ENCODE assay signal across 15 cellular contexts in the genomic region with DNA sequence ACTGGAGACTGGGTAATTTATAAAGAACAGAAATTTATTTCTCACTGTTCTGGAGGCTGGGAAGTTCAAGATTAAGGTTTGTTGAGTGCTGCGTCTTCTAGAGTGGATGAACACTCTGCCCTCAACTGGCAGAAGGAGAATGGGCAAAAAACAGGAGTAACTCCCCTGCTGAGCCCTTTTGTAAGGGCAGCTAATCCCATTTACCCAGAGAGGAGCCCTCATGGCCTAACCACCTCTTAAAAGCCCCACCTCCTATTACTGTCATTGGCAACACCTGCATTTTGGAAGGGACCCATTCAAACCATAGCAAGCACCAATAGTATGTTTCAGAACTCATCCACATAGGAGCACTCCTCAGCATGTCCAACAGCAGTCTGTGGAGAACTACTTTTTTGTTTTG. TPM values are rescaled to one million over a fixed set of nuclear protein-coding genes. Genes with fewer than 3 reads are reported as not detected.
DNase-seq lines count a peak whose midpoint lies in the region; ATAC-seq and TF ChIP-seq lines count a peak whose summit lies in the region.
"Had no signal": no experiment of that assay in that cellular context is flagged by ENCODE, and none has a peak within 500 bp of the region (broad histone marks: within the 10 kb centered on the region; RNA-seq: fewer than 3 reads in every experiment).

No MANE protein-coding gene starts in this region.

- peaks cover 29% of the 10 kb centered on the region for H3K4me1 Mint-ChIP-seq in activated CD4-positive, alpha-beta T cell treated with anti-CD3 and anti-CD28 coated beads, Interleukin-2, amount 10 ng/mL, durations not matched to agents 24 days and 14 days
- H3K4me1 Mint-ChIP-seq in stimulated activated effector memory CD8-positive, alpha-beta T cell treated with anti-CD3 and anti-CD28 coated beads, Interleukin-12 subunit alpha, Interleukin-12 subunit beta, amount 100 ng/mL, for 72 hours = peaks cover 24% of the 10 kb centered on the region

- ATAC-seq in left lung (no peak), GM18868 (IDR thresholded peaks at IDR 0.05; ENCODE audit: unreplicated experiment) (no peak), GM18502 (IDR thresholded peaks at IDR 0.05; ENCODE audit: poor library complexity, unreplicated experiment) (no peak)
- no peak for ATAC-seq in stimulated activated effector memory CD8-positive, alpha-beta T cell treated with anti-CD3 and anti-CD28 coated beads, Interleukin-12 subunit alpha, Interleukin-12 subunit beta, amount 100 ng/mL, for 72 hours
- ATAC-seq: foreskin keratinocyte, psoas muscle had no signal

- DNase-seq in activated CD4-positive, alpha-beta T cell treated with anti-CD3 and anti-CD28 coated beads, Interleukin-2, amount 10 ng/mL, durations not matched to agents 24 days and 14 days = no peak
- DNase-seq in activated CD4-positive, alpha-beta T cell treated with anti-CD3 and anti-CD28 coated beads, Interleukin-2, amount 50 U/mL, for 4 hours = no peak
- DNase-seq in NT2/D1 (ENCODE audit: low read depth, low spot score) = peak; percentile 32
- no peak for DNase-seq in left lung
- no peak for DNase-seq in stimulated activated effector memory CD8-positive, alpha-beta T cell treated with anti-CD3 and anti-CD28 coated beads, Interleukin-12 subunit alpha, Interleukin-12 subunit beta, amount 100 ng/mL, for 72 hours (ENCODE audit: low spot score in 2 of 2)
- no peak for DNase-seq in NCI-H187 (lab: John Stamatoyannopoulos, UW)
- DNase-seq: activated naive CD8-positive, alpha-beta T cell treated with anti-CD3 and anti-CD28 coated beads, Interleukin-2, amount 10 ng/mL, durations not matched to agents 7 days and 5 days; foreskin keratinocyte; GDM1; HFFc6; NCI-H1092 treated with DMSO at 0.1 percent for 48 hours; psoas muscle had no signal

- H3K4me1 ChIP-seq in NT2/D1 (ENCODE audit: insufficient read depth, insufficient read length) = no peaks in the 10 kb centered on the region
- H3K4me1 ChIP-seq in left lung = peaks cover 10 to 29% of the 10 kb centered on the region in 2 donors
- H3K4me1 ChIP-seq: foreskin keratinocyte, psoas muscle had no signal

- H3K4me3 ChIP-seq in NT2/D1 (ENCODE audit: insufficient read length, low read depth) = no peak overlapping the region
- no peak overlapping the region for H3K4me3 ChIP-seq in left lung
- H3K4me3 ChIP-seq: psoas muscle had no signal

- no peaks in the 10 kb centered on the region for H3K27me3 Mint-ChIP-seq in activated CD4-positive, alpha-beta T cell treated with anti-CD3 and anti-CD28 coated beads, Interleukin-2, amount 10 ng/mL, durations not matched to agents 24 days and 14 days
- H3K27me3 Mint-ChIP-seq: activated naive CD8-positive, alpha-beta T cell treated with anti-CD3 and anti-CD28 coated beads, Interleukin-2, amount 10 ng/mL, durations not matched to agents 7 days and 5 days had no signal

- no peaks in the 10 kb centered on the region for H3K27me3 ChIP-seq in NT2/D1 (ENCODE audit: insufficient read depth, insufficient read length)
- H3K27me3 ChIP-seq in left lung = no peaks in the 10 kb centered on the region
- H3K27me3 ChIP-seq: foreskin keratinocyte had no signal

- H3K9ac ChIP-seq in NT2/D1 (ENCODE audit: insufficient read length, low read depth) = no peak overlapping the region

- H3K9me3 ChIP-seq in NT2/D1 (ENCODE audit: insufficient read depth, low read length) = 0 out of 2 replicates have a peak, but pooled peaks cover 5% of the 10 kb centered on the region
- no peaks in the 10 kb centered on the region for H3K9me3 ChIP-seq in left lung
- H3K9me3 ChIP-seq: psoas muscle had no signal

- no peak for TF ChIP-seq CTCF in left lung (IDR thresholded peaks at IDR 0.05)

- H3K4me3 Mint-ChIP-seq in activated CD4-positive, alpha-beta T cell treated with anti-CD3 and anti-CD28 coated beads, Interleukin-2, amount 10 ng/mL, durations not matched to agents 24 days and 14 days = no peak overlapping the region
- no peak overlapping the region for H3K4me3 Mint-ChIP-seq in stimulated activated effector memory CD8-positive, alpha-beta T cell treated with anti-CD3 and anti-CD28 coated beads, Interleukin-12 subunit alpha, Interleukin-12 subunit beta, amount 100 ng/mL, for 72 hours
- H3K4me3 Mint-ChIP-seq: activated naive CD8-positive, alpha-beta T cell treated with anti-CD3 and anti-CD28 coated beads, Interleukin-2, amount 10 ng/mL, durations not matched to agents 7 days and 5 days; HFFc6 had no signal

- peak overlapping the region; percentile 11 for H3K27ac Mint-ChIP-seq in activated CD4-positive, alpha-beta T cell treated with anti-CD3 and anti-CD28 coated beads, Interleukin-2, amount 10 ng/mL, durations not matched to agents 24 days and 14 days
- H3K27ac Mint-ChIP-seq in stimulated activated effector memory CD8-positive, alpha-beta T cell treated with anti-CD3 and anti-CD28 coated beads, Interleukin-12 subunit alpha, Interleukin-12 subunit beta, amount 100 ng/mL, for 72 hours = peak overlapping the region; percentile 9
- H3K27ac Mint-ChIP-seq: activated naive CD8-positive, alpha-beta T cell treated with anti-CD3 and anti-CD28 coated beads, Interleukin-2, amount 10 ng/mL, durations not matched to agents 7 days and 5 days; HFFc6 had no signal

- intact Hi-C loops in activated CD4-positive, alpha-beta T cell treated with anti-CD3 and anti-CD28 coated beads, Interleukin-2, amount 10 ng/mL, durations not matched to agents 24 days and 14 days (cut with micrococcal nuclease) = no loop called here
- intact Hi-C loops in left lung (cut with DNase I) = no loop called here

- H3K27ac ChIP-seq in left lung = peak overlapping the region; percentile 43 to 53
- H3K27ac ChIP-seq: foreskin keratinocyte, psoas muscle, SK-N-MC had no signal

- peaks cover 38% of the 10 kb centered on the region for H3K36me3 Mint-ChIP-seq in activated CD4-positive, alpha-beta T cell treated with anti-CD3 and anti-CD28 coated beads, Interleukin-2, amount 10 ng/mL, durations not matched to agents 24 days and 14 days (ENCODE audit: low read depth)
- no peaks in the 10 kb centered on the region for H3K36me3 Mint-ChIP-seq in stimulated activated effector memory CD8-positive, alpha-beta T cell treated with anti-CD3 and anti-CD28 coated beads, Interleukin-12 subunit alpha, Interleukin-12 subunit beta, amount 100 ng/mL, for 72 hours

- no peaks in the 10 kb centered on the region for H3K36me3 ChIP-seq in NT2/D1 (ENCODE audit: insufficient read depth, insufficient read length, low read length)
- no peaks in the 10 kb centered on the region for H3K36me3 ChIP-seq in left lung

- H3K9me3 Mint-ChIP-seq in activated CD4-positive, alpha-beta T cell treated with anti-CD3 and anti-CD28 coated beads, Interleukin-2, amount 10 ng/mL, durations not matched to agents 24 days and 14 days = peaks cover 6% of the 10 kb centered on the region
- no peaks in the 10 kb centered on the region for H3K9me3 Mint-ChIP-seq in stimulated activated effector memory CD8-positive, alpha-beta T cell treated with anti-CD3 and anti-CD28 coated beads, Interleukin-12 subunit alpha, Interleukin-12 subunit beta, amount 100 ng/mL, for 72 hours
- H3K9me3 Mint-ChIP-seq: HFFc6 had no signal

RNA-seq across cellular contexts. Expression of a gene that starts 47.4 kb away (rescaled TPM):
- 34.0 and 37.0 TPM in 2 replicates for total RNA-seq in activated CD4-positive, alpha-beta T cell treated with anti-CD3 and anti-CD28 coated beads, Interleukin-2, amount 10 ng/mL, durations not matched to agents 24 days and 14 days
- 10 to 100 TPM in 1 of 2 donors, 1 to 10 TPM in 1; 9.0 to 13.5 TPM for total RNA-seq in left lung

RNA-seq across cellular contexts. Expression of a gene that starts 54.3 kb away (rescaled TPM):
- 0.88 and 1.1 TPM in 2 replicates for total RNA-seq in activated CD4-positive, alpha-beta T cell treated with anti-CD3 and anti-CD28 coated beads, Interleukin-2, amount 10 ng/mL, durations not matched to agents 24 days and 14 days
- total RNA-seq in left lung = 10 to 100 TPM; 24.7 to 30.1 TPM

Comparison
In these comparisons a context has a peak if more than half of its experiments do, and no peak if none do; other contexts are left out.
1. RNA of a gene that starts 54.3 kb away (total RNA-seq): 24.7 to 30.1 TPM in left lung; 0.88 to 1.1 TPM in activated CD4-positive, alpha-beta T cell treated with anti-CD3 and anti-CD28 coated beads, Interleukin-2, amount 10 ng/mL, durations not matched to agents 24 days and 14 days; every median in the first group is over 10 times any median in the second.